ENCODE assay signal across 25 cellular contexts in genomic region chr13:95842898-95843297, GRCh38.
"Had no signal": no experiment of that assay in that cellular context is flagged by ENCODE, and none has a peak within 500 bp of the region (broad histone marks: within the 10 kb centered on the region; RNA-seq: fewer than 3 reads in every experiment).

No MANE protein-coding gene starts in this region.

- ATAC-seq: psoas muscle; right cardiac atrium; right lobe of liver; stimulated activated effector memory CD8-positive, alpha-beta T cell treated with anti-CD3 and anti-CD28 coated beads, Interleukin-12 subunit alpha, Interleukin-12 subunit beta, amount 100 ng/mL, for 72 hours; stimulated activated naive B cell treated with anti-CD40 and anti-IgM and Interleukin-4, amounts not matched to agents 10 μg/mL and 1 μg/mL and 100 μg/mL, for 72 hours had no signal

- H3K9ac ChIP-seq: neural progenitor cell, parathyroid adenoma had no signal

- H3K27me3 ChIP-seq: neural progenitor cell, ovary, right lobe of liver, sigmoid colon, stomach, thyroid gland, tibial nerve, upper lobe of left lung, vagina had no signal

- DNase-seq: occipital lobe; ovary; posterior cingulate gyrus; psoas muscle; right cardiac atrium; right lobe of liver; sigmoid colon; small intestine; stimulated activated CD4-positive, alpha-beta T cell treated with anti-CD3 and anti-CD28 coated beads, Interleukin-15, amount 100 ng/mL, for 24 hours; stimulated activated CD4-positive, alpha-beta T cell treated with anti-CD3 and anti-CD28 coated beads, Interleukin-2, amount 100 ng/mL, for 24 hours; stimulated activated CD4-positive, alpha-beta T cell treated with anti-CD3 and anti-CD28 coated beads, Interleukin-2, amount 100 ng/mL, for 48 hours; stimulated activated CD4-positive, alpha-beta T cell treated with anti-CD3 and anti-CD28 coated beads, Interleukin-4, amount 100 ng/mL, for 24 hours; stimulated activated naive B cell treated with anti-CD40 and anti-IgM and Interleukin-4, amounts not matched to agents 10 μg/mL and 1 μg/mL and 100 μg/mL, for 72 hours; stimulated activated naive CD4-positive, alpha-beta T cell treated with Interleukin-2 at 50 U/mL for 16 hours; stomach; trophoblast cell; upper lobe of left lung had no signal

- H3K9me3 ChIP-seq: ovary, thoracic aorta, thyroid gland, upper lobe of left lung had no signal

- H3K27ac ChIP-seq: neural progenitor cell, ovary, parathyroid adenoma, psoas muscle, right lobe of liver, sigmoid colon, stomach, thoracic aorta, thyroid gland, tibial nerve, upper lobe of left lung, vagina had no signal

- H3K4me1 ChIP-seq: neural progenitor cell, parathyroid adenoma, psoas muscle, right lobe of liver, sigmoid colon, stomach, thyroid gland, tibial nerve, upper lobe of left lung, vagina had no signal

- H3K4me2 ChIP-seq: neural progenitor cell had no signal

- H3K36me3 ChIP-seq: neural progenitor cell, ovary, right lobe of liver, sigmoid colon, thoracic aorta, thyroid gland, upper lobe of left lung, vagina had no signal

- FAIRE-seq: small intestine, urothelium cell line had no signal

- H3K4me3 ChIP-seq: neural progenitor cell, ovary, psoas muscle, right lobe of liver, sigmoid colon, stomach, thoracic aorta, thyroid gland, tibial nerve, upper lobe of left lung, vagina had no signal

- H2AFZ ChIP-seq: neural progenitor cell, parathyroid adenoma had no signal

- H3K79me2 ChIP-seq: parathyroid adenoma had no signal
